15 cellular contexts compared by ENCODE assay signal in genomic region chr20:40304119-40304518, GRCh38.
DNase-seq lines count a peak whose midpoint lies in the region; ATAC-seq and TF ChIP-seq lines count a peak whose summit lies in the region.
"Had no signal": no experiment of that assay in that cellular context is flagged by ENCODE, and none has a peak within 500 bp of the region (broad histone marks: within the 10 kb centered on the region; RNA-seq: fewer than 3 reads in every experiment).

No MANE protein-coding gene starts in this region.

- H3K79me2 ChIP-seq in GM23338 (replicated peaks; ENCODE audit: insufficient read depth): no peaks in the 10 kb centered on the region

- H3K27ac ChIP-seq in GM23338 (ENCODE audit: low read depth): no peak overlapping the region
- H3K27ac ChIP-seq: BLaER1 had no signal

- H3K9me2 ChIP-seq in GM23338 (ENCODE audit: insufficient read depth): peaks cover 9% of the 10 kb centered on the region; the same call in 1 of the 2 replicates

- H3K27ac Mint-ChIP-seq in GM23338: no peak overlapping the region
- peak overlapping the region; percentile 1 for H3K27ac Mint-ChIP-seq in dendritic cell treated with granulocyte-macrophage colony-stimulating factor and Interleukin-4, amounts not matched to agents 40 ng/mL and 50 ng/mL, for 4 days
- H3K27ac Mint-ChIP-seq: CD14-positive monocyte had no signal

- no peak for TF ChIP-seq CTCF in GM23338 (conservative IDR thresholded peaks at IDR 0.05; ENCODE audit: low read depth in 2 of 2)

- no peaks in the 10 kb centered on the region for H3K27me3 ChIP-seq in GM23338 (ENCODE audit: insufficient read depth)
- H3K27me3 ChIP-seq: BLaER1 had no signal

- no peaks in the 10 kb centered on the region for H3K36me3 ChIP-seq in GM23338 (ENCODE audit: insufficient read depth)
- H3K36me3 ChIP-seq: BLaER1, HAP-1 had no signal

- peaks cover 3% of the 10 kb centered on the region for H3K27me3 Mint-ChIP-seq in GM23338 (ENCODE audit: insufficient read depth, low read depth, poor library complexity)
- peaks cover 20% of the 10 kb centered on the region for H3K27me3 Mint-ChIP-seq in dendritic cell treated with granulocyte-macrophage colony-stimulating factor and Interleukin-4, amounts not matched to agents 40 ng/mL and 50 ng/mL, for 4 days

- H3K4me2 ChIP-seq in GM23338: no peak overlapping the region
- H3K4me2 ChIP-seq: BLaER1 had no signal

- peaks cover 10% of the 10 kb centered on the region for H3K4me1 ChIP-seq in GM23338 (ENCODE audit: insufficient read depth)
- H3K4me1 ChIP-seq: BLaER1, HAP-1 had no signal

- DNase-seq in GM23338 (ENCODE audit: low spot score) (peak; percentile 14), kidney tubule cell (ENCODE audit: low spot score) (peak; percentile 15), superior temporal gyrus (ENCODE audit: extremely low spot score) (no peak), SHP77 treated with DMSO at 0.1 percent for 48 hours (lab: John Stamatoyannopoulos, UW) (no peak), NCI-H2081 treated with DMSO at 0.1 percent for 48 hours (lab: John Stamatoyannopoulos, UW) (no peak)
- DNase-seq: 8988T; CD4-positive, alpha-beta memory T cell; DMS153; DMS79; GF-D8 had no signal

- no peaks in the 10 kb centered on the region for H3F3A ChIP-seq in GM23338 (replicated peaks; ENCODE audit: low read depth)

- intact Hi-C loops in dendritic cell treated with granulocyte-macrophage colony-stimulating factor and Interleukin-4, amounts not matched to agents 40 ng/mL and 50 ng/mL, for 4 days (cut with micrococcal nuclease): no loop called here

- peak overlapping the region; percentile 11; the same call in 1 of the 2 replicates for H2AFZ ChIP-seq in GM23338

- no peaks in the 10 kb centered on the region for H3K9me3 Mint-ChIP-seq in GM23338
- H3K9me3 Mint-ChIP-seq in dendritic cell treated with granulocyte-macrophage colony-stimulating factor and Interleukin-4, amounts not matched to agents 40 ng/mL and 50 ng/mL, for 4 days: no peaks in the 10 kb centered on the region

- H3K4me1 Mint-ChIP-seq in GM23338: peaks cover 16% of the 10 kb centered on the region
- H3K4me1 Mint-ChIP-seq in dendritic cell treated with granulocyte-macrophage colony-stimulating factor and Interleukin-4, amounts not matched to agents 40 ng/mL and 50 ng/mL, for 4 days (ENCODE audit: low read depth): peaks cover 17% of the 10 kb centered on the region

- H3K36me3 Mint-ChIP-seq in GM23338 (ENCODE audit: low read depth): no peaks in the 10 kb centered on the region
- no peaks in the 10 kb centered on the region for H3K36me3 Mint-ChIP-seq in dendritic cell treated with granulocyte-macrophage colony-stimulating factor and Interleukin-4, amounts not matched to agents 40 ng/mL and 50 ng/mL, for 4 days (ENCODE audit: low read depth)
- H3K36me3 Mint-ChIP-seq: CD14-positive monocyte; CD4-positive, alpha-beta memory T cell had no signal

- no peak overlapping the region for H3K4me3 Mint-ChIP-seq in GM23338
- H3K4me3 Mint-ChIP-seq in dendritic cell treated with granulocyte-macrophage colony-stimulating factor and Interleukin-4, amounts not matched to agents 40 ng/mL and 50 ng/mL, for 4 days: no peak overlapping the region
- H3K4me3 Mint-ChIP-seq: CD14-positive monocyte; CD4-positive, alpha-beta memory T cell had no signal

- no peaks in the 10 kb centered on the region for H4K20me1 ChIP-seq in GM23338 (replicated peaks; ENCODE audit: insufficient read depth)
- H4K20me1 ChIP-seq: BLaER1 had no signal

- ATAC-seq in GM23338: no peak
- ATAC-seq in GM21576 (IDR thresholded peaks at IDR 0.05; ENCODE audit: unreplicated experiment): no peak

- H3K4me3 ChIP-seq in GM23338: no peak overlapping the region
- H3K4me3 ChIP-seq: BLaER1, HAP-1 had no signal

TF ChIP-seq in GM23338, 12 proteins besides CTCF, POLR2A, EP300 and RAD21:
- TF ChIP-seq NANOG (IDR thresholded peaks at IDR 0.05; ENCODE audit: borderline replicate concordance): no peak
- no peak for TF ChIP-seq JUNB (IDR thresholded peaks at IDR 0.05; ENCODE audit: unreplicated experiment)
- no peak for TF ChIP-seq ZNF114 (CRISPR knock-in tag; IDR thresholded peaks at IDR 0.05)

Comparison
In these comparisons a context has a peak if more than half of its experiments do, and no peak if none do; other contexts are left out.
1. DNase-seq: peak in GM23338 (single experiment) and kidney tubule cell (single experiment); none in superior temporal gyrus (single experiment), SHP77 treated with DMSO at 0.1 percent for 48 hours (single experiment) and NCI-H2081 treated with DMSO at 0.1 percent for 48 hours (single experiment).